ENCODE assay signal across 8 cellular contexts in the genomic region with DNA sequence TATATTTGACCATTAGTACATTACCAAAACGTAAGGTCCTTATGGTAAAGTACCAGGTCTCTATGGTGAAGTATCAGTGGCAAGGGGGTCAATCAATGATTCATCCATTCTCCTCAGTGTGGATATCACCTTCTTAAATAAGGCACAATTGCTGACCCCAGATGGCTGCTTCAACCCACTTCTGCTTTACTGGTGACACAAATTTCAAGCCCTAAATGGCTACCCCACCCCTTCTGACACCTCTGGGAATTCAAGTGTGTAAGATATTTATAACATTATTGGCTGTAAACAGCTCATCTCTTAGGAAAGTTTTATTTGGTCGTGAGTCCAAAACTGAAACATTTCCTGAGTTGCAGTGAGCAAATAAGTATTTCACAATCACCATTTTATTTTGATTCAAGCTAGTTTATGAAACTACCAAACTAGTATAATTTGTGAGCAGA. TPM values are rescaled to one million over a fixed set of nuclear protein-coding genes. Genes with fewer than 3 reads are reported as not detected.
DNase-seq lines count a peak whose midpoint lies in the region; ATAC-seq, FAIRE-seq and TF ChIP-seq lines count a peak whose summit lies in the region.

No MANE protein-coding gene starts in this region.

- H3K4me3 ChIP-seq in GM12864 (ENCODE audit: low read depth, low read length) (peak overlapping the region; percentile 3; the same call in 1 of the 2 replicates), Panc1 (ENCODE audit: low read depth in 2 of 2, low read length in 2 of 2) (no peak overlapping the region)

- intact Hi-C loops in Panc1 (cut with micrococcal nuclease; ENCODE audit: unreplicated experiment): no loop called here
- intact Hi-C loops in left colon (cut with DNase I, micrococcal nuclease): loop anchor here in 1 of 2 donors (10.0 kb wide), 1 partner anchor 69 kb away; no protein-coding TSS in a partner anchor

- H3K27me3 ChIP-seq in Panc1 (ENCODE audit: control insufficient read depth, insufficient read depth, low read length): no peaks in the 10 kb centered on the region

- peak overlapping the region; percentile 44; the same call in 1 of the 2 replicates for H3K27ac ChIP-seq in Panc1 (ENCODE audit: low read length)

- peaks cover 52% of the 10 kb centered on the region for H3K4me1 ChIP-seq in Panc1 (ENCODE audit: control insufficient read depth, insufficient read depth, low read length)

- in situ Hi-C loops in Panc1 (cut with HindIII; ENCODE audit: low pct_unique_long_range_greater_than_20kb, low sequenced_read_pairs): no loop called here

- CTCF ChIA-PET in Panc1 (lab: Charles Lee): interaction anchor here (0.5 to 2.4 kb wide), 3 partner anchors 16 to 148 kb away, joined by 3 to 9 read pairs (median 8); no protein-coding TSS in a partner anchor

- POLR2A ChIA-PET in Panc1 (lab: Charles Lee): no interaction called here

- TF ChIP-seq CTCF in GM12864 (IDR thresholded peaks at IDR 0.05; ENCODE audit: low read depth, low read length, missing control alignments) (no peak), Panc1 (IDR thresholded peaks at IDR 0.05) (no peak)

- FAIRE-seq in H54 (lab: Jason Lieb, UNC): no peak

- H3K9me3 ChIP-seq in Panc1 (ENCODE audit: control insufficient read depth, insufficient read depth, low read depth, low read length): no peaks in the 10 kb centered on the region

- no peaks in the 10 kb centered on the region for H3K36me3 ChIP-seq in Panc1 (ENCODE audit: control insufficient read depth, insufficient read depth, low read length)

- no TSS peak for BruUV-seq in Panc1 (replicated peaks; lab: Mats Ljungman, UMichigan)

- TF ChIP-seq POLR2A in H54 (IDR thresholded peaks at IDR 0.05; ENCODE audit: low read depth, low read length): no peak

- ATAC-seq in HG02763 (IDR thresholded peaks at IDR 0.05; ENCODE audit: unreplicated experiment) (peak; percentile 55), Panc1 (no peak), left colon (peak; percentile 14)

- DNase-seq in GM12864 (ENCODE audit: low read depth): peak; percentile 48
- DNase-seq in Panc1 (ENCODE audit: low read depth, low spot score): no peak
- no peak for DNase-seq in left colon
- no peak for DNase-seq in stimulated activated CD4-positive, alpha-beta T cell treated with anti-CD3 and anti-CD28 coated beads, Interleukin-12 subunit alpha, Interleukin-12 subunit beta, amount 100 ng/mL, for 4 hours
- no peak for DNase-seq in central memory CD4-positive, alpha-beta T cell
- no peak for DNase-seq in H54 (ENCODE audit: insufficient read length, low spot score)
- no peak for DNase-seq in cerebellar cortex (ENCODE audit: low spot score)

RNA-seq across cellular contexts. Expression of a gene that starts 7.9 kb away (rescaled TPM):
- 10.0 TPM for total RNA-seq in Panc1 (2021; ENCODE audit: unreplicated experiment)
- 8.9 TPM for polyA plus RNA-seq in Panc1 (2012; ENCODE audit: insufficient read length)
- total RNA-seq in left colon: 1 to 10 TPM; 7.1 to 7.5 TPM

RNA-seq across cellular contexts. Expression of a gene that starts 34.3 kb away (rescaled TPM):
- total RNA-seq in Panc1 (2021; ENCODE audit: unreplicated experiment) (28.5 TPM), left colon (100 to 1,000 TPM in 1 of 2 donors, 10 to 100 TPM in 1; 93.5 to 104 TPM)
- polyA plus RNA-seq in Panc1 (2012; ENCODE audit: insufficient read length): 19.9 TPM
